1 cellular context compared by ENCODE assay signal in the genomic region with DNA sequence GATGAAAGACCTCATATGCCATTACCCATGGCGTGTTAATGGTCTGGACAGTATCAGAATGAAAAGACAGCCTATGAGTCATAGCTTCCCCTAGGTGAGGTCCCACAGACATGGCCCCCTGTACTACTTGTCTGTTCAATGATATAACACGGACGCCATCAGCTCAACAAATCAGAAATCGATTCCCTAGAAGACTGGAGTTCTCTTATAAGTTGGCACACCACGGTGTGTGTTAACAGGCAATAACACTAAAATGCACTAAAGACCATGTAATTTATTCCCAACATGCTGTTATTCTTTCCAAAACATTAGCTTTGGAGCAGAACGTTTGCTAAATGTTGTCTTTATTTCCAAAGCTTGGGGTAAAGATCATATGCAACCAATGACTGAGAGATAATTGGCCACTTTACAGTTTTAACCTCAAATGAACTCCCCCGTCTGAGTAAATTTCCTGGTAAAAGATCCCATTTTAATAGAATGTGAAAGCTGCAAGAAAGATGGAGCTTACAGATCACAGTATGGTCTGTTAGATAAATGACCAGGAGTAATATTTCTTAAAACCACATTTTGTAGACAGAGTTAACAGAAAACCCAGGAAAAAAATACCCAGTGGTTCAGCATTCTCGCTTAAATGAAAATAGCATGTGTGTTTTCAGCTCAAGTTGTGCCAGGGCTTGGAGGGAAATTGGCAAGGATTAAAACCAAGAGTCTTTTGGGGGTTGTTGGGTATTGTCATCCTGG.
TF ChIP-seq lines count a peak whose summit lies in the region.

No MANE protein-coding gene starts in this region.

TF ChIP-seq in K562, 482 proteins besides CTCF, POLR2A, EP300 and RAD21 (continued from another document and continues in another):
- TF ChIP-seq, protein P1, sequence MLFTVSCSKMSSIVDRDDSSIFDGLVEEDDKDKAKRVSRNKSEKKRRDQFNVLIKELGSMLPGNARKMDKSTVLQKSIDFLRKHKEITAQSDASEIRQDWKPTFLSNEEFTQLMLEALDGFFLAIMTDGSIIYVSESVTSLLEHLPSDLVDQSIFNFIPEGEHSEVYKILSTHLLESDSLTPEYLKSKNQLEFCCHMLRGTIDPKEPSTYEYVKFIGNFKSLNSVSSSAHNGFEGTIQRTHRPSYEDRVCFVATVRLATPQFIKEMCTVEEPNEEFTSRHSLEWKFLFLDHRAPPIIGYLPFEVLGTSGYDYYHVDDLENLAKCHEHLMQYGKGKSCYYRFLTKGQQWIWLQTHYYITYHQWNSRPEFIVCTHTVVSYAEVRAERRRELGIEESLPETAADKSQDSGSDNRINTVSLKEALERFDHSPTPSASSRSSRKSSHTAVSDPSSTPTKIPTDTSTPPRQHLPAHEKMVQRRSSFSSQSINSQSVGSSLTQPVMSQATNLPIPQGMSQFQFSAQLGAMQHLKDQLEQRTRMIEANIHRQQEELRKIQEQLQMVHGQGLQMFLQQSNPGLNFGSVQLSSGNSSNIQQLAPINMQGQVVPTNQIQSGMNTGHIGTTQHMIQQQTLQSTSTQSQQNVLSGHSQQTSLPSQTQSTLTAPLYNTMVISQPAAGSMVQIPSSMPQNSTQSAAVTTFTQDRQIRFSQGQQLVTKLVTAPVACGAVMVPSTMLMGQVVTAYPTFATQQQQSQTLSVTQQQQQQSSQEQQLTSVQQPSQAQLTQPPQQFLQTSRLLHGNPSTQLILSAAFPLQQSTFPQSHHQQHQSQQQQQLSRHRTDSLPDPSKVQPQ (CRISPR knock-in tag; IDR thresholded peaks at IDR 0.05; ENCODE audit: borderline replicate concordance): no peak
- TF ChIP-seq, protein P2, sequence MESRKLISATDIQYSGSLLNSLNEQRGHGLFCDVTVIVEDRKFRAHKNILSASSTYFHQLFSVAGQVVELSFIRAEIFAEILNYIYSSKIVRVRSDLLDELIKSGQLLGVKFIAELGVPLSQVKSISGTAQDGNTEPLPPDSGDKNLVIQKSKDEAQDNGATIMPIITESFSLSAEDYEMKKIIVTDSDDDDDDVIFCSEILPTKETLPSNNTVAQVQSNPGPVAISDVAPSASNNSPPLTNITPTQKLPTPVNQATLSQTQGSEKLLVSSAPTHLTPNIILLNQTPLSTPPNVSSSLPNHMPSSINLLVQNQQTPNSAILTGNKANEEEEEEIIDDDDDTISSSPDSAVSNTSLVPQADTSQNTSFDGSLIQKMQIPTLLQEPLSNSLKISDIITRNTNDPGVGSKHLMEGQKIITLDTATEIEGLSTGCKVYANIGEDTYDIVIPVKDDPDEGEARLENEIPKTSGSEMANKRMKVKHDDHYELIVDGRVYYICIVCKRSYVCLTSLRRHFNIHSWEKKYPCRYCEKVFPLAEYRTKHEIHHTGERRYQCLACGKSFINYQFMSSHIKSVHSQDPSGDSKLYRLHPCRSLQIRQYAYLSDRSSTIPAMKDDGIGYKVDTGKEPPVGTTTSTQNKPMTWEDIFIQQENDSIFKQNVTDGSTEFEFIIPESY (CRISPR knock-in tag; IDR thresholded peaks at IDR 0.05): no peak
- TF ChIP-seq, protein P3, sequence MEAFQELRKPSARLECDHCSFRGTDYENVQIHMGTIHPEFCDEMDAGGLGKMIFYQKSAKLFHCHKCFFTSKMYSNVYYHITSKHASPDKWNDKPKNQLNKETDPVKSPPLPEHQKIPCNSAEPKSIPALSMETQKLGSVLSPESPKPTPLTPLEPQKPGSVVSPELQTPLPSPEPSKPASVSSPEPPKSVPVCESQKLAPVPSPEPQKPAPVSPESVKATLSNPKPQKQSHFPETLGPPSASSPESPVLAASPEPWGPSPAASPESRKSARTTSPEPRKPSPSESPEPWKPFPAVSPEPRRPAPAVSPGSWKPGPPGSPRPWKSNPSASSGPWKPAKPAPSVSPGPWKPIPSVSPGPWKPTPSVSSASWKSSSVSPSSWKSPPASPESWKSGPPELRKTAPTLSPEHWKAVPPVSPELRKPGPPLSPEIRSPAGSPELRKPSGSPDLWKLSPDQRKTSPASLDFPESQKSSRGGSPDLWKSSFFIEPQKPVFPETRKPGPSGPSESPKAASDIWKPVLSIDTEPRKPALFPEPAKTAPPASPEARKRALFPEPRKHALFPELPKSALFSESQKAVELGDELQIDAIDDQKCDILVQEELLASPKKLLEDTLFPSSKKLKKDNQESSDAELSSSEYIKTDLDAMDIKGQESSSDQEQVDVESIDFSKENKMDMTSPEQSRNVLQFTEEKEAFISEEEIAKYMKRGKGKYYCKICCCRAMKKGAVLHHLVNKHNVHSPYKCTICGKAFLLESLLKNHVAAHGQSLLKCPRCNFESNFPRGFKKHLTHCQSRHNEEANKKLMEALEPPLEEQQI (IDR thresholded peaks at IDR 0.05): peak; percentile 86
- TF ChIP-seq, protein P4, sequence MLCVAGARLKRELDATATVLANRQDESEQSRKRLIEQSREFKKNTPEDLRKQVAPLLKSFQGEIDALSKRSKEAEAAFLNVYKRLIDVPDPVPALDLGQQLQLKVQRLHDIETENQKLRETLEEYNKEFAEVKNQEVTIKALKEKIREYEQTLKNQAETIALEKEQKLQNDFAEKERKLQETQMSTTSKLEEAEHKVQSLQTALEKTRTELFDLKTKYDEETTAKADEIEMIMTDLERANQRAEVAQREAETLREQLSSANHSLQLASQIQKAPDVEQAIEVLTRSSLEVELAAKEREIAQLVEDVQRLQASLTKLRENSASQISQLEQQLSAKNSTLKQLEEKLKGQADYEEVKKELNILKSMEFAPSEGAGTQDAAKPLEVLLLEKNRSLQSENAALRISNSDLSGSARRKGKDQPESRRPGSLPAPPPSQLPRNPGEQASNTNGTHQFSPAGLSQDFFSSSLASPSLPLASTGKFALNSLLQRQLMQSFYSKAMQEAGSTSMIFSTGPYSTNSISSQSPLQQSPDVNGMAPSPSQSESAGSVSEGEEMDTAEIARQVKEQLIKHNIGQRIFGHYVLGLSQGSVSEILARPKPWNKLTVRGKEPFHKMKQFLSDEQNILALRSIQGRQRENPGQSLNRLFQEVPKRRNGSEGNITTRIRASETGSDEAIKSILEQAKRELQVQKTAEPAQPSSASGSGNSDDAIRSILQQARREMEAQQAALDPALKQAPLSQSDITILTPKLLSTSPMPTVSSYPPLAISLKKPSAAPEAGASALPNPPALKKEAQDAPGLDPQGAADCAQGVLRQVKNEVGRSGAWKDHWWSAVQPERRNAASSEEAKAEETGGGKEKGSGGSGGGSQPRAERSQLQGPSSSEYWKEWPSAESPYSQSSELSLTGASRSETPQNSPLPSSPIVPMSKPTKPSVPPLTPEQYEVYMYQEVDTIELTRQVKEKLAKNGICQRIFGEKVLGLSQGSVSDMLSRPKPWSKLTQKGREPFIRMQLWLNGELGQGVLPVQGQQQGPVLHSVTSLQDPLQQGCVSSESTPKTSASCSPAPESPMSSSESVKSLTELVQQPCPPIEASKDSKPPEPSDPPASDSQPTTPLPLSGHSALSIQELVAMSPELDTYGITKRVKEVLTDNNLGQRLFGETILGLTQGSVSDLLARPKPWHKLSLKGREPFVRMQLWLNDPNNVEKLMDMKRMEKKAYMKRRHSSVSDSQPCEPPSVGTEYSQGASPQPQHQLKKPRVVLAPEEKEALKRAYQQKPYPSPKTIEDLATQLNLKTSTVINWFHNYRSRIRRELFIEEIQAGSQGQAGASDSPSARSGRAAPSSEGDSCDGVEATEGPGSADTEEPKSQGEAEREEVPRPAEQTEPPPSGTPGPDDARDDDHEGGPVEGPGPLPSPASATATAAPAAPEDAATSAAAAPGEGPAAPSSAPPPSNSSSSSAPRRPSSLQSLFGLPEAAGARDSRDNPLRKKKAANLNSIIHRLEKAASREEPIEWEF (CRISPR knock-in tag; IDR thresholded peaks at IDR 0.05): peak; percentile 95
- peak; percentile 66 for TF ChIP-seq JUN (IDR thresholded peaks at IDR 0.05; ENCODE audit: borderline replicate concordance, low read depth, low read length)
- TF ChIP-seq JUN (CRISPR knock-in tag; IDR thresholded peaks at IDR 0.05; ENCODE audit: borderline replicate concordance): no peak
- TF ChIP-seq ZFX (CRISPR knock-in tag; IDR thresholded peaks at IDR 0.05): no peak
- TF ChIP-seq HNRNPUL1 (IDR thresholded peaks at IDR 0.05; ENCODE audit: low read length): no peak
- TF ChIP-seq ATF6 (CRISPR knock-in tag; IDR thresholded peaks at IDR 0.05): 0 out of 2 replicates have a peak, but pooled peaks have one; percentile 17
- peak; percentile 94 for TF ChIP-seq SMARCE1 (IDR thresholded peaks at IDR 0.05)
- TF ChIP-seq ADNP (tag; IDR thresholded peaks at IDR 0.05): 0 out of 2 replicates have a peak, but pooled peaks have one; percentile 40
- no peak for TF ChIP-seq NFYB (IDR thresholded peaks at IDR 0.05; ENCODE audit: extremely low read depth, insufficient read length)
- peak; percentile 67 for TF ChIP-seq GATAD2A (IDR thresholded peaks at IDR 0.05)
- TF ChIP-seq ELF2 (CRISPR knock-in tag; IDR thresholded peaks at IDR 0.05): no peak
- 0 out of 2 replicates have a peak, but pooled peaks have one; percentile 40 for TF ChIP-seq MAFK (IDR thresholded peaks at IDR 0.05; ENCODE audit: low read length)
- TF ChIP-seq ARID1B (IDR thresholded peaks at IDR 0.05): peak; percentile 99
- TF ChIP-seq, protein P5, sequence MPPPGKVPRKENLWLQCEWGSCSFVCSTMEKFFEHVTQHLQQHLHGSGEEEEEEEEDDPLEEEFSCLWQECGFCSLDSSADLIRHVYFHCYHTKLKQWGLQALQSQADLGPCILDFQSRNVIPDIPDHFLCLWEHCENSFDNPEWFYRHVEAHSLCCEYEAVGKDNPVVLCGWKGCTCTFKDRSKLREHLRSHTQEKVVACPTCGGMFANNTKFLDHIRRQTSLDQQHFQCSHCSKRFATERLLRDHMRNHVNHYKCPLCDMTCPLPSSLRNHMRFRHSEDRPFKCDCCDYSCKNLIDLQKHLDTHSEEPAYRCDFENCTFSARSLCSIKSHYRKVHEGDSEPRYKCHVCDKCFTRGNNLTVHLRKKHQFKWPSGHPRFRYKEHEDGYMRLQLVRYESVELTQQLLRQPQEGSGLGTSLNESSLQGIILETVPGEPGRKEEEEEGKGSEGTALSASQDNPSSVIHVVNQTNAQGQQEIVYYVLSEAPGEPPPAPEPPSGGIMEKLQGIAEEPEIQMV (tag; conservative IDR thresholded peaks at IDR 0.05; ENCODE audit: low read depth): no peak
- TF ChIP-seq ZNF551 (CRISPR knock-in tag; IDR thresholded peaks at IDR 0.05): no peak
- TF ChIP-seq, protein P6, sequence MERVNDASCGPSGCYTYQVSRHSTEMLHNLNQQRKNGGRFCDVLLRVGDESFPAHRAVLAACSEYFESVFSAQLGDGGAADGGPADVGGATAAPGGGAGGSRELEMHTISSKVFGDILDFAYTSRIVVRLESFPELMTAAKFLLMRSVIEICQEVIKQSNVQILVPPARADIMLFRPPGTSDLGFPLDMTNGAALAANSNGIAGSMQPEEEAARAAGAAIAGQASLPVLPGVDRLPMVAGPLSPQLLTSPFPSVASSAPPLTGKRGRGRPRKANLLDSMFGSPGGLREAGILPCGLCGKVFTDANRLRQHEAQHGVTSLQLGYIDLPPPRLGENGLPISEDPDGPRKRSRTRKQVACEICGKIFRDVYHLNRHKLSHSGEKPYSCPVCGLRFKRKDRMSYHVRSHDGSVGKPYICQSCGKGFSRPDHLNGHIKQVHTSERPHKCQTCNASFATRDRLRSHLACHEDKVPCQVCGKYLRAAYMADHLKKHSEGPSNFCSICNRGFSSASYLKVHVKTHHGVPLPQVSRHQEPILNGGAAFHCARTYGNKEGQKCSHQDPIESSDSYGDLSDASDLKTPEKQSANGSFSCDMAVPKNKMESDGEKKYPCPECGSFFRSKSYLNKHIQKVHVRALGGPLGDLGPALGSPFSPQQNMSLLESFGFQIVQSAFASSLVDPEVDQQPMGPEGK (CRISPR knock-in tag; IDR thresholded peaks at IDR 0.05; ENCODE audit: borderline replicate concordance): no peak
- peak; percentile 84 for TF ChIP-seq FOSL1 (tag; conservative IDR thresholded peaks at IDR 0.05)
- no peak for TF ChIP-seq RBM39 (optimal IDR thresholded peaks at IDR 0.05; ENCODE audit: low read depth, low read length)
- no peak for TF ChIP-seq ZNF146 (CRISPR knock-in tag; IDR thresholded peaks at IDR 0.05; ENCODE audit: unreplicated experiment)
- TF ChIP-seq CBX1 (IDR thresholded peaks at IDR 0.05; ENCODE audit: low read depth): no peak
- TF ChIP-seq ZBTB11 (CRISPR knock-in tag; IDR thresholded peaks at IDR 0.05): peak in 1 of 3 experiments; percentile 29; a peak in 2 of 6 replicates
- no peak for TF ChIP-seq ZFP30 (CRISPR knock-in tag; IDR thresholded peaks at IDR 0.05; ENCODE audit: borderline replicate concordance)
- TF ChIP-seq ZNF316 (IDR thresholded peaks at IDR 0.05): no peak
- TF ChIP-seq ZNF507 (tag; conservative IDR thresholded peaks at IDR 0.05): no peak
- peak; percentile 97 for TF ChIP-seq SMAD4 (CRISPR knock-in tag; conservative IDR thresholded peaks at IDR 0.05)
- TF ChIP-seq TOE1 (IDR thresholded peaks at IDR 0.05; ENCODE audit: borderline replicate concordance): 0 out of 2 replicates have a peak, but pooled peaks have one; percentile 13
- no peak for TF ChIP-seq TOE1 (CRISPR knock-in tag; IDR thresholded peaks at IDR 0.05; ENCODE audit: borderline replicate concordance, low read depth)
